11 cellular contexts compared by ENCODE assay signal in genomic region chr2:44939074-44940052, GRCh38. TPM values are rescaled to one million over a fixed set of nuclear protein-coding genes. Genes with fewer than 3 reads are reported as not detected.
A peak's percentile ranks its signal among the peaks of the same experiment; 100 is the strongest.
DNase-seq lines count a peak whose midpoint lies in the region; ATAC-seq, FAIRE-seq and TF ChIP-seq lines count a peak whose summit lies in the region.
"Had no signal": no experiment of that assay in that cellular context is flagged by ENCODE, and none has a peak within 500 bp of the region (broad histone marks: within the 10 kb centered on the region; RNA-seq: fewer than 3 reads in every experiment).

No MANE protein-coding gene starts in this region.

- H3K79me2 ChIP-seq in H1 (ENCODE audit: control insufficient read depth in 1 of 2, insufficient read depth in 2 of 2, low read length in 2 of 2), result no peaks in the 10 kb centered on the region
- H3K79me2 ChIP-seq in osteoblast (ENCODE audit: insufficient read depth, low read length), result no peaks in the 10 kb centered on the region

- H2BK15ac ChIP-seq in H1 (ENCODE audit: low read length), result no peak overlapping the region

- H3K9me3 Mint-ChIP-seq in CD4-positive, CD25-positive, alpha-beta regulatory T cell, result peaks cover 0 to 2% (median 0%) of the 10 kb centered on the region in 7 donors
- H3K9me3 Mint-ChIP-seq: activated T-helper 17 cell treated with anti-CD3 and anti-CD28 coated beads, Interleukin-2, amount 50 U/mL, for 72 hours had no signal

- H3K4me3 Mint-ChIP-seq in CD4-positive, CD25-positive, alpha-beta regulatory T cell, result peak overlapping the region in 3 of 4 donors; percentile 36 to 63 (median 41)

- WGBS in H1 (ENCODE audit: extremely low coverage in 1 of 2, insufficient coverage in 1 of 2, insufficient read length in 1 of 2, insufficient replicate concordance in 2 of 2, low coverage in 1 of 2, low lambda C conversion rate in 2 of 2, missing lambda C conversion rate in 1 of 2), 2 experiments, result 3% methylated on average over 26 of the region's 46 CpGs; no CpG with 5 or more reads in 1 of the 2 experiments

- DNase-seq in CD4-positive, CD25-positive, alpha-beta regulatory T cell, result no peak
- DNase-seq in H1 (ENCODE audit: low read depth in 1 of 2, low spot score in 2 of 2) (peak in 1 of 2 experiments; percentile 80), osteoblast (ENCODE audit: insufficient read length, low spot score, missing footprints) (peak; percentile 62), AML-193 (lab: John Stamatoyannopoulos, UW) (no peak), NCI-H2081 (lab: John Stamatoyannopoulos, UW) (no peak)
- DNase-seq: T1000 had no signal

- no peaks in the 10 kb centered on the region for H3K9me3 ChIP-seq in CD4-positive, CD25-positive, alpha-beta regulatory T cell (ENCODE audit: control insufficient read depth in 2 of 2, low read length in 2 of 2)
- H3K9me3 ChIP-seq in HUES6 (ENCODE audit: control insufficient read depth, insufficient read depth, low read depth, low read length) (no peaks in the 10 kb centered on the region), H1 (ENCODE audit: insufficient read depth in 2 of 2, low read depth in 1 of 2, low read length in 1 of 2) (no peaks in the 10 kb centered on the region), osteoblast (ENCODE audit: low read depth, low read length) (no peaks in the 10 kb centered on the region)

- no peak overlapping the region for H3K9ac ChIP-seq in HUES6 (ENCODE audit: low read length)
- H3K9ac ChIP-seq in H1 (replicated peaks in 1 of 4; ENCODE audit: extremely low read depth in 1 of 4, low read depth in 3 of 4, low read length in 3 of 4), result no peak overlapping the region; a peak in 2 of 7 replicates

- TF ChIP-seq EP300 in H1 (IDR thresholded peaks at IDR 0.05; ENCODE audit: borderline replicate concordance in 1 of 2, low read depth in 2 of 2, low read length in 2 of 2), result no peak

- H2AFZ ChIP-seq in H1 (ENCODE audit: low read length) (no peak overlapping the region), osteoblast (ENCODE audit: low read length) (no peak overlapping the region)

- H3K4me2 ChIP-seq in H1 (ENCODE audit: insufficient read depth in 1 of 2, low read depth in 2 of 2, low read length in 2 of 2) (peak overlapping the region; percentile 78 to 91), osteoblast (ENCODE audit: insufficient read depth, low read length) (no peak overlapping the region)

- peaks cover 48% of the 10 kb centered on the region for H3K4me1 ChIP-seq in CD4-positive, CD25-positive, alpha-beta regulatory T cell (ENCODE audit: control insufficient read depth, insufficient read depth, low read length, poor library complexity, severe bottlenecking)
- peaks cover 56% of the 10 kb centered on the region for H3K4me1 ChIP-seq in HUES6 (ENCODE audit: control insufficient read depth, insufficient read depth, low read length)
- H3K4me1 ChIP-seq in H1 (replicated peaks in 1 of 4; ENCODE audit: control insufficient read depth in 3 of 4, insufficient read depth in 4 of 4, low read length in 3 of 4), result peaks cover 0 to 74% (median 51%) of the 10 kb centered on the region in 4 experiments; a peak in 6 of 7 replicates
- H3K4me1 ChIP-seq in osteoblast (ENCODE audit: insufficient read depth, low read length), result peaks cover 2% of the 10 kb centered on the region

- peak overlapping the region; percentile 28 for H4K8ac ChIP-seq in H1 (ENCODE audit: extremely low read depth, insufficient read depth, low read length)

- H4K5ac ChIP-seq in H1 (ENCODE audit: insufficient read length, low read depth, low read length), result no peak overlapping the region

- H3K14ac ChIP-seq in H1 (ENCODE audit: insufficient read length), result no peak overlapping the region

- H2BK120ac ChIP-seq in H1 (replicated peaks; ENCODE audit: low read depth, low read length), result peak overlapping the region; percentile 50

- no peak for TF ChIP-seq POLR2A in H1 (IDR thresholded peaks at IDR 0.05; ENCODE audit: control extremely low read depth in 1 of 2, low read depth in 2 of 2, low read length in 2 of 2)

- no peak for ATAC-seq in CD4-positive, CD25-positive, alpha-beta regulatory T cell (ENCODE audit: low read depth in 2 of 2)
- ATAC-seq in HG02798 (IDR thresholded peaks at IDR 0.05; ENCODE audit: poor library complexity, unreplicated experiment) (no peak), GM21717 (IDR thresholded peaks at IDR 0.05; ENCODE audit: unreplicated experiment) (no peak)
- ATAC-seq: activated T-helper 17 cell treated with anti-CD3 and anti-CD28 coated beads, Interleukin-2, amount 50 U/mL, for 72 hours had no signal

- peak overlapping the region; percentile 10; the same call in 1 of the 2 replicates for H2BK12ac ChIP-seq in H1 (ENCODE audit: low read depth, low read length)

- H3K4me1 Mint-ChIP-seq in CD4-positive, CD25-positive, alpha-beta regulatory T cell, result peaks cover 0 to 56% (median 14%) of the 10 kb centered on the region in 4 donors

- no peak overlapping the region for H3K4ac ChIP-seq in H1 (replicated peaks; ENCODE audit: insufficient read length, low read depth, low read length)

- no peak overlapping the region for H2BK20ac ChIP-seq in H1 (ENCODE audit: low read length)

- H4K91ac ChIP-seq in H1 (replicated peaks; ENCODE audit: insufficient read length, low read length), result no peak overlapping the region

- no peaks in the 10 kb centered on the region for H3K36me3 Mint-ChIP-seq in CD4-positive, CD25-positive, alpha-beta regulatory T cell

- FAIRE-seq in H1 (lab: Jason Lieb, UNC), result no peak

- H3K79me1 ChIP-seq in H1 (ENCODE audit: low read depth, low read length), result no peaks in the 10 kb centered on the region

- H3K36me3 ChIP-seq in CD4-positive, CD25-positive, alpha-beta regulatory T cell (ENCODE audit: control insufficient read depth, insufficient read depth, low read length), result no peaks in the 10 kb centered on the region
- H3K36me3 ChIP-seq in HUES6 (ENCODE audit: control insufficient read depth, insufficient read depth, low read length), result no peaks in the 10 kb centered on the region
- peaks cover 0 to 6% (median 0%) of the 10 kb centered on the region in 4 experiments; a peak in 2 of 8 replicates for H3K36me3 ChIP-seq in H1 (ENCODE audit: control insufficient read depth in 2 of 4, insufficient read depth in 4 of 4, low read length in 3 of 4)
- no peaks in the 10 kb centered on the region for H3K36me3 ChIP-seq in osteoblast (ENCODE audit: insufficient read depth, low read length)

- H3K27me3 Mint-ChIP-seq in CD4-positive, CD25-positive, alpha-beta regulatory T cell, result peaks cover 82% of the 10 kb centered on the region

- CTCF ChIA-PET in H1 (lab: Charles Lee; ENCODE audit: partially characterized antibody), result interaction anchor here (0.6 to 2.8 kb wide), 9 partner anchors 11 to 743 kb away, joined by 3 to 22 read pairs (median 3); no protein-coding TSS in a partner anchor

- no peak overlapping the region for H3K27ac Mint-ChIP-seq in CD4-positive, CD25-positive, alpha-beta regulatory T cell
- H3K27ac Mint-ChIP-seq: activated T-helper 17 cell treated with anti-CD3 and anti-CD28 coated beads, Interleukin-2, amount 50 U/mL, for 72 hours had no signal

- H3K27me3 ChIP-seq in CD4-positive, CD25-positive, alpha-beta regulatory T cell (ENCODE audit: control insufficient read depth, insufficient read depth, low read length), result peaks cover 13% of the 10 kb centered on the region
- peaks cover 100% of the 10 kb centered on the region for H3K27me3 ChIP-seq in HUES6 (ENCODE audit: control insufficient read depth, insufficient read depth, low read length)
- H3K27me3 ChIP-seq in H1 (replicated peaks in 1 of 4; ENCODE audit: control insufficient read depth in 3 of 4, extremely low read depth in 1 of 4, insufficient read depth in 3 of 4, low read length in 3 of 4), result peaks cover 78 to 99% (median 96%) of the 10 kb centered on the region in 4 experiments; a peak in 6 of 7 replicates
- H3K27me3 ChIP-seq in osteoblast (ENCODE audit: insufficient read depth, low read length), result peaks cover 90% of the 10 kb centered on the region

- 0 out of 2 replicates have a peak overlapping the region, but pooled peaks have one; percentile 28 for H2BK5ac ChIP-seq in H1 (ENCODE audit: low read depth, low read length)

- no peak overlapping the region for H2AK5ac ChIP-seq in H1 (ENCODE audit: low read depth, low read length)

- H4K20me1 ChIP-seq in H1 (replicated peaks in 1 of 2; ENCODE audit: control insufficient read depth in 1 of 2, insufficient read depth in 2 of 2, low read length in 2 of 2) (peaks cover 5 to 16% of the 10 kb centered on the region in 2 experiments), osteoblast (ENCODE audit: insufficient read depth, low read length) (no peaks in the 10 kb centered on the region)

- peaks cover 21% of the 10 kb centered on the region; the same call in 1 of the 2 replicates for H3K23me2 ChIP-seq in H1 (ENCODE audit: low read depth, low read length)

- no peak overlapping the region for H3K23ac ChIP-seq in H1 (ENCODE audit: insufficient read length)

- no peak overlapping the region for H3K27ac ChIP-seq in CD4-positive, CD25-positive, alpha-beta regulatory T cell (ENCODE audit: insufficient read depth, low read length, poor library complexity, severe bottlenecking)
- no peak overlapping the region for H3K27ac ChIP-seq in HUES6 (ENCODE audit: low read depth, low read length)
- no peak overlapping the region for H3K27ac ChIP-seq in H1 (ENCODE audit: low read depth, low read length)
- no peak overlapping the region for H3K27ac ChIP-seq in osteoblast (ENCODE audit: low read depth, low read length)

- H3K56ac ChIP-seq in H1 (replicated peaks; ENCODE audit: insufficient read length, low read depth, low read length), result no peak overlapping the region

- POLR2A ChIA-PET in H1 (lab: Charles Lee; ENCODE audit: partially characterized antibody), result interaction anchor here (0.9 to 5.7 kb wide), 6 partner anchors 9 to 171 kb away, joined by 3 to 27 read pairs (median 6); no protein-coding TSS in a partner anchor

- no peak overlapping the region for H3K4me3 ChIP-seq in CD4-positive, CD25-positive, alpha-beta regulatory T cell (ENCODE audit: low read depth, low read length)
- H3K4me3 ChIP-seq in HUES6 (ENCODE audit: low read depth, low read length) (peak overlapping the region; percentile 56), H1 (ENCODE audit: extremely low read depth in 1 of 4, insufficient read depth in 2 of 4, low read depth in 3 of 4, low read length in 4 of 4) (peak overlapping the region; percentile 41 to 63 (median 51)), osteoblast (ENCODE audit: insufficient read depth, low read length) (no peak overlapping the region)

- no peak overlapping the region; the same call in 1 of the 2 replicates for H3K18ac ChIP-seq in H1 (ENCODE audit: extremely low read depth, low read length)

- TF ChIP-seq CTCF in H1 (IDR thresholded peaks at IDR 0.05; ENCODE audit: control extremely low read depth in 1 of 3, insufficient read depth in 1 of 3, low read depth in 1 of 3, low read length in 3 of 3), result no peak
- no peak for TF ChIP-seq CTCF in osteoblast (IDR thresholded peaks at IDR 0.05; ENCODE audit: extremely low read depth, low read depth, low read length)

- TF ChIP-seq RAD21 in H1 (IDR thresholded peaks at IDR 0.05 in 1 of 2, conservative IDR thresholded peaks at IDR 0.05 in 1 of 2; ENCODE audit: low read depth in 2 of 2, low read length in 2 of 2), result no peak

RNA-seq across cellular contexts. Expression of gene SIX3, which starts 2.1 kb away (rescaled TPM):
- not detected for total RNA-seq in CD4-positive, CD25-positive, alpha-beta regulatory T cell
- not detected for polyA plus RNA-seq in CD4-positive, CD25-positive, alpha-beta regulatory T cell
- total RNA-seq in H1 (2021; fragmentation: NEBNext Ultra II Directional; extraction: Animal tissue kit (Norgen Biotek cat#: 25700)), result 0.19 and 0.21 TPM in 2 replicates
- polyA plus RNA-seq in H1 (2011; rRNA removed), result 0.02 and 0.52 TPM in 2 replicates
- 0.31 TPM for polyA plus RNA-seq in H1 (2011; cell fraction: cytosol; rRNA removed)
- polyA plus RNA-seq in H1 (2011; cell fraction: nucleus; rRNA removed), result 0.41 TPM
- 0.10 to 0.13 TPM (median 0.13 TPM) in 3 of 4 replicates, not detected in the other for polyA plus RNA-seq in H1 (2012, experiment 1 of 2)
- 0.09 TPM for polyA plus RNA-seq in H1 (2012, experiment 2 of 2)
- polyA plus RNA-seq in H1 (2013, experiment 1 of 2), result 0.10 TPM
- 0.07 TPM for polyA plus RNA-seq in H1 (2013, experiment 2 of 2)
- 0.09 TPM in 1 of 2 replicates, not detected in the other for polyA minus RNA-seq in H1 (2011; rRNA and poly(A)+ RNA removed)
- polyA minus RNA-seq in H1 (2011; cell fraction: cytosol; rRNA and poly(A)+ RNA removed), result not detected
- polyA minus RNA-seq in H1 (2011; cell fraction: nucleus; rRNA and poly(A)+ RNA removed), result 0.50 TPM
- not detected in 2 replicates for total RNA-seq in osteoblast
- total RNA-seq: activated T-helper 17 cell treated with anti-CD3 and anti-CD28 coated beads, Interleukin-2, amount 50 U/mL, for 72 hours; liver had no signal
- polyA plus RNA-seq: liver had no signal

Comparison
In these comparisons a context has a peak if more than half of its experiments do, and no peak if none do; other contexts are left out.
1. H3K4me3 ChIP-seq: peak in HUES6 (single experiment) and H1 (4 of 4); none in CD4-positive, CD25-positive, alpha-beta regulatory T cell (single experiment) and osteoblast (single experiment).